13 cellular contexts compared by ENCODE assay signal in genomic region chr9:36416870-36417269, GRCh38. TPM values are rescaled to one million over a fixed set of nuclear protein-coding genes. Genes with fewer than 3 reads are reported as not detected.
DNase-seq lines count a peak whose midpoint lies in the region; ATAC-seq and TF ChIP-seq lines count a peak whose summit lies in the region.
"Had no signal": no experiment of that assay in that cellular context is flagged by ENCODE, and none has a peak within 500 bp of the region (broad histone marks: within the 10 kb centered on the region; RNA-seq: fewer than 3 reads in every experiment).

No MANE protein-coding gene starts in this region.

- POLR2A ChIA-PET in CD8-positive, alpha-beta memory T cell (lab: Charles Lee), result no interaction called here

- H3K79me2 ChIP-seq in neural progenitor cell (ENCODE audit: low read depth), result peaks cover 100% of the 10 kb centered on the region

- H4K20me1 ChIP-seq in BLaER1 (peaks cover 36% of the 10 kb centered on the region), neural progenitor cell (ENCODE audit: low read depth) (no peaks in the 10 kb centered on the region)

- H3K27me3 ChIP-seq in BLaER1, result no peaks in the 10 kb centered on the region
- no peaks in the 10 kb centered on the region for H3K27me3 ChIP-seq in HUES6 (ENCODE audit: control insufficient read depth, insufficient read depth, low read length)
- no peaks in the 10 kb centered on the region for H3K27me3 ChIP-seq in endodermal cell (ENCODE audit: control insufficient read depth, insufficient read depth, low read length, poor library complexity, severe bottlenecking)
- H3K27me3 ChIP-seq in neural progenitor cell, result no peaks in the 10 kb centered on the region
- no peaks in the 10 kb centered on the region for H3K27me3 ChIP-seq in left lung
- H3K27me3 ChIP-seq in CD8-positive, alpha-beta memory T cell (ENCODE audit: insufficient read depth, low read length, poor library complexity, severe bottlenecking), result no peaks in the 10 kb centered on the region
- H3K27me3 ChIP-seq: Peyer's patch, SJSA1 had no signal

- H3K9ac ChIP-seq in BLaER1 (no peak overlapping the region), HUES6 (ENCODE audit: low read length) (peak overlapping the region; percentile 1), endodermal cell (ENCODE audit: extremely low read depth, low read length, poor library complexity, severe bottlenecking) (no peak overlapping the region), neural progenitor cell (no peak overlapping the region)

- H3K4me1 Mint-ChIP-seq in endodermal cell, result peaks cover 30% of the 10 kb centered on the region
- H3K4me1 Mint-ChIP-seq in neural progenitor cell, result peaks cover 18% of the 10 kb centered on the region
- H3K4me1 Mint-ChIP-seq in CD8-positive, alpha-beta memory T cell, result peaks cover 14 to 46% (median 28%) of the 10 kb centered on the region in 3 donors

- TF ChIP-seq CTCF in endodermal cell (conservative IDR thresholded peaks at IDR 0.05) (no peak), neural progenitor cell (IDR thresholded peaks at IDR 0.05) (no peak), left lung (IDR thresholded peaks at IDR 0.05) (no peak)

- H3K27ac ChIP-seq in BLaER1, result no peak overlapping the region
- peak overlapping the region; percentile 70; the same call in 1 of the 2 replicates for H3K27ac ChIP-seq in HUES6 (ENCODE audit: low read depth, low read length)
- no peak overlapping the region for H3K27ac ChIP-seq in endodermal cell (ENCODE audit: low read depth, low read length)
- peak overlapping the region; percentile 77 for H3K27ac ChIP-seq in neural progenitor cell
- no peak overlapping the region for H3K27ac ChIP-seq in left lung
- H3K27ac ChIP-seq in CD8-positive, alpha-beta memory T cell (ENCODE audit: low read depth, low read length), result no peak overlapping the region
- H3K27ac ChIP-seq: Peyer's patch, SJSA1 had no signal

- H3K9me3 Mint-ChIP-seq in endodermal cell (no peaks in the 10 kb centered on the region), neural progenitor cell (no peaks in the 10 kb centered on the region)
- H3K9me3 Mint-ChIP-seq in CD8-positive, alpha-beta memory T cell, result no peaks in the 10 kb centered on the region

- H3K27me3 Mint-ChIP-seq in endodermal cell (ENCODE audit: insufficient read depth) (no peaks in the 10 kb centered on the region), neural progenitor cell (ENCODE audit: insufficient read depth, low read depth) (no peaks in the 10 kb centered on the region)
- H3K27me3 Mint-ChIP-seq in CD8-positive, alpha-beta memory T cell, result no peaks in the 10 kb centered on the region

- WGBS in endodermal cell (ENCODE audit: insufficient coverage in 1 of 2, insufficient read length in 1 of 2), 2 experiments, result 92 to 95% methylated on average over 8 of the region's 8 CpGs

- H2AFZ ChIP-seq in neural progenitor cell (replicated peaks), result no peak overlapping the region

- H3K27ac Mint-ChIP-seq in endodermal cell, result peak overlapping the region; percentile 57
- peak overlapping the region; percentile 93 for H3K27ac Mint-ChIP-seq in neural progenitor cell
- H3K27ac Mint-ChIP-seq in CD8-positive, alpha-beta memory T cell, result no peak overlapping the region

- intact Hi-C loops in left lung (cut with DNase I), result no loop called here

- peaks cover 37% of the 10 kb centered on the region for H3K4me1 ChIP-seq in BLaER1
- H3K4me1 ChIP-seq in HUES6 (ENCODE audit: control insufficient read depth, insufficient read depth, low read length), result peaks cover 22% of the 10 kb centered on the region
- peaks cover 6% of the 10 kb centered on the region for H3K4me1 ChIP-seq in endodermal cell (ENCODE audit: control insufficient read depth, insufficient read depth, low read length)
- H3K4me1 ChIP-seq in neural progenitor cell, result peaks cover 25% of the 10 kb centered on the region
- H3K4me1 ChIP-seq in left lung, result no peaks in the 10 kb centered on the region
- H3K4me1 ChIP-seq in CD8-positive, alpha-beta memory T cell (ENCODE audit: insufficient read depth, low read length), result no peaks in the 10 kb centered on the region
- H3K4me1 ChIP-seq: Peyer's patch had no signal

- peaks cover 18% of the 10 kb centered on the region for H3F3A ChIP-seq in neural progenitor cell (ENCODE audit: low read depth)

- peaks cover 23% of the 10 kb centered on the region for H3K36me3 Mint-ChIP-seq in endodermal cell (ENCODE audit: low read depth)
- H3K36me3 Mint-ChIP-seq in neural progenitor cell, result peaks cover 19% of the 10 kb centered on the region
- H3K36me3 Mint-ChIP-seq in CD8-positive, alpha-beta memory T cell, result peaks cover 0 to 53% (median 15%) of the 10 kb centered on the region in 3 donors

- H3K4me2 ChIP-seq in BLaER1, result peak overlapping the region; percentile 73
- no peak overlapping the region for H3K4me2 ChIP-seq in neural progenitor cell

- DNase-seq in endodermal cell (no peak), neural progenitor cell (ENCODE audit: low spot score) (no peak), left lung (no peak), islet precursor cell (no peak)
- no peak for DNase-seq in CD8-positive, alpha-beta memory T cell
- DNase-seq: Kasumi-1, NCI-H1105, NCI-H2081 treated with DMSO at 0.1 percent for 48 hours, Peyer's patch had no signal

- peaks cover 48% of the 10 kb centered on the region for H3K36me3 ChIP-seq in BLaER1
- H3K36me3 ChIP-seq in HUES6 (ENCODE audit: control insufficient read depth, insufficient read depth, low read length), result peaks cover 8% of the 10 kb centered on the region
- H3K36me3 ChIP-seq in endodermal cell (ENCODE audit: control insufficient read depth, insufficient read depth, low read length), result peaks cover 18% of the 10 kb centered on the region
- H3K36me3 ChIP-seq in neural progenitor cell, result no peaks in the 10 kb centered on the region
- H3K36me3 ChIP-seq in left lung, result peaks cover 0 to 7% of the 10 kb centered on the region in 2 donors
- peaks cover 3% of the 10 kb centered on the region for H3K36me3 ChIP-seq in CD8-positive, alpha-beta memory T cell (ENCODE audit: insufficient read depth, low read length)
- H3K36me3 ChIP-seq: SJSA1 had no signal

- CTCF ChIA-PET in CD8-positive, alpha-beta memory T cell (lab: Charles Lee), result interaction anchor here (4.9 kb wide), 1 partner anchor 9 kb away, joined by 27 read pairs; no protein-coding TSS in a partner anchor

- ATAC-seq in left lung (no peak), HG02571 (IDR thresholded peaks at IDR 0.05; ENCODE audit: unreplicated experiment) (no peak)

- no peak overlapping the region for H3K4me3 ChIP-seq in BLaER1
- H3K4me3 ChIP-seq in HUES6 (ENCODE audit: low read depth, low read length), result no peak overlapping the region; the same call in 1 of the 2 replicates
- H3K4me3 ChIP-seq in endodermal cell (ENCODE audit: low read length), result no peak overlapping the region
- H3K4me3 ChIP-seq in neural progenitor cell, result no peak overlapping the region
- no peak overlapping the region for H3K4me3 ChIP-seq in left lung
- H3K4me3 ChIP-seq in CD8-positive, alpha-beta memory T cell (ENCODE audit: low read length), result no peak overlapping the region
- H3K4me3 ChIP-seq: Peyer's patch, SJSA1 had no signal

- 0 out of 2 replicates have a peak, but pooled peaks cover 3% of the 10 kb centered on the region for H3K9me3 ChIP-seq in BLaER1
- no peaks in the 10 kb centered on the region for H3K9me3 ChIP-seq in HUES6 (ENCODE audit: control insufficient read depth, insufficient read depth, low read depth, low read length)
- no peaks in the 10 kb centered on the region for H3K9me3 ChIP-seq in endodermal cell (ENCODE audit: control insufficient read depth, low read length)
- H3K9me3 ChIP-seq in neural progenitor cell (ENCODE audit: low read depth), result no peaks in the 10 kb centered on the region
- H3K9me3 ChIP-seq in left lung, result no peaks in the 10 kb centered on the region
- H3K9me3 ChIP-seq in CD8-positive, alpha-beta memory T cell (ENCODE audit: low read length), result no peaks in the 10 kb centered on the region
- H3K9me3 ChIP-seq: Peyer's patch, SJSA1 had no signal

- H3K4me3 Mint-ChIP-seq in endodermal cell, result no peak overlapping the region
- no peak overlapping the region for H3K4me3 Mint-ChIP-seq in neural progenitor cell
- no peak overlapping the region for H3K4me3 Mint-ChIP-seq in CD8-positive, alpha-beta memory T cell

RNA-seq across cellular contexts. Expression of gene RNF38, which starts 16.8 kb away (rescaled TPM):
- total RNA-seq in endodermal cell, result 10 to 100 TPM; 47.5 to 49.7 TPM
- polyA plus RNA-seq in endodermal cell (2013, experiment 1 of 2), result 51.3 TPM
- 43.0 TPM for polyA plus RNA-seq in endodermal cell (2013, experiment 2 of 2)
- 49.8 and 63.8 TPM in 2 replicates for total RNA-seq in neural progenitor cell (ENCODE audit: low replicate concordance)
- 10 to 100 TPM; 35.5 to 39.5 TPM for total RNA-seq in left lung
- total RNA-seq in CD8-positive, alpha-beta memory T cell, result 10 to 100 TPM; 40.0 to 43.3 TPM
- 20.9 TPM for polyA plus RNA-seq in CD8-positive, alpha-beta memory T cell

Comparison
In these comparisons a context has a peak if more than half of its experiments do, and no peak if none do; other contexts are left out.
1. H3K27ac ChIP-seq: peak in HUES6 (single experiment) and neural progenitor cell (single experiment); none in BLaER1 (single experiment), endodermal cell (single experiment), left lung (0 of 2) and CD8-positive, alpha-beta memory T cell (single experiment).
2. H3K27ac Mint-ChIP-seq: peak in endodermal cell (single experiment) and neural progenitor cell (single experiment); none in CD8-positive, alpha-beta memory T cell (0 of 8).